Comparison of ENCODE assay signal across 18 cellular contexts in the genomic region with DNA sequence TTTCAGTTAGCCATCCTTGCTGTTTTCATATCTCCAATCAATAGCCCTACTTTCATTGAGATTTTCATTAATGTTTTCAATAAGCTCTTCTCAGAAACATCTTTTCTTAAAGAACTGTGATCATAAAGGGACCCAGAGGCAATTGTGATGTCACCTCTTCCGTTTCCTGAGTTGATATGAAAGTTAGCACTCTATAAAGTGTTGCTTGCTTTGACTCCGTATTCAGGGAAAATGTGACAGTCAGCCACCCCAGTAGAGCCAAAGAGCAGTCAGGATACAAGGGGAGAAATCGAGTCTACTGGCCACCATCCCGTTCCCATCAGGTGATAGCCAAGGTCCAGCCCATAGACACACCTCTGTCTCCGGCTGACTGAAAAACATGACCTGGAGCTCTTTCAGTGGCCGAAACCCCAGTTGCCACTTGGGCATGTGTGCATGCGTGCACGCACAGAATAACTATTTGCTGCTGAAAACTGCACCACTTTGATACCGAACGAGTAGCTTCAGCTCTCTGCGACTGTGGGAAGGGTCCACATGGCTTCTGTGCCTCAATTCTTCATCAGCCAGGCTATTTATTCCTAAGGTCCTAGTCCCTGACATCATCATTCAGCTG.
DNase-seq lines count a peak whose midpoint lies in the region; ATAC-seq and TF ChIP-seq lines count a peak whose summit lies in the region.
"Had no signal": no experiment of that assay in that cellular context is flagged by ENCODE, and none has a peak within 500 bp of the region (broad histone marks: within the 10 kb centered on the region; RNA-seq: fewer than 3 reads in every experiment).

No MANE protein-coding gene starts in this region.

- H3K4me3 Mint-ChIP-seq in CD4-positive, alpha-beta T cell = peak overlapping the region; percentile 5
- H3K4me3 Mint-ChIP-seq in activated CD8-positive, alpha-beta T cell treated with anti-CD3 and anti-CD28 coated beads, Interleukin-2, amount 10 ng/mL, durations not matched to agents 7 days and 5 days = no peak overlapping the region
- no peak overlapping the region for H3K4me3 Mint-ChIP-seq in naive B cell
- H3K4me3 Mint-ChIP-seq: brain, neural crest cell had no signal

- intact Hi-C loops in CD4-positive, alpha-beta T cell (cut with DNase I, micrococcal nuclease) = no loop called here

- H3K9me3 Mint-ChIP-seq in CD4-positive, alpha-beta T cell = no peaks in the 10 kb centered on the region
- no peaks in the 10 kb centered on the region for H3K9me3 Mint-ChIP-seq in activated CD8-positive, alpha-beta T cell treated with anti-CD3 and anti-CD28 coated beads, Interleukin-2, amount 10 ng/mL, durations not matched to agents 7 days and 5 days (ENCODE audit: insufficient read depth)
- H3K9me3 Mint-ChIP-seq in naive B cell = no peaks in the 10 kb centered on the region
- H3K9me3 Mint-ChIP-seq: neural crest cell had no signal

- POLR2A ChIA-PET in CD4-positive, alpha-beta T cell (lab: Charles Lee) = interaction anchor here (1.6 kb wide), 1 partner anchor 17 kb away, joined by 5 read pairs; no protein-coding TSS in a partner anchor
- POLR2A ChIA-PET in activated CD8-positive, alpha-beta T cell treated with anti-CD3 and anti-CD28 coated beads, Interleukin-2, amount 10 ng/mL, durations not matched to agents 7 days and 5 days (lab: Charles Lee) = no interaction called here
- POLR2A ChIA-PET in RWPE1 (lab: Yijun Ruan, JAX; ENCODE audit: low non-redundant PET) = interaction anchor here (0.5 kb wide), 1 partner anchor 64 kb away, joined by 5 read pairs; no protein-coding TSS in a partner anchor

- no peaks in the 10 kb centered on the region for H3K27me3 ChIP-seq in BLaER1
- H3K27me3 ChIP-seq in CD4-positive, alpha-beta T cell (ENCODE audit: control insufficient read depth, insufficient read depth, low read length) = no peaks in the 10 kb centered on the region
- H3K27me3 ChIP-seq: upper lobe of left lung had no signal

- no peak overlapping the region for H3K9ac ChIP-seq in BLaER1

- DNase-seq in CD4-positive, alpha-beta T cell = no peak
- no peak for DNase-seq in activated CD8-positive, alpha-beta T cell treated with anti-CD3 and anti-CD28 coated beads, Interleukin-2, amount 10 ng/mL, durations not matched to agents 7 days and 5 days
- DNase-seq in naive B cell (no peak), NCI-H1436 treated with DMSO at 0.1 percent for 48 hours (lab: John Stamatoyannopoulos, UW) (no peak), NCI-H226 (no peak), RWPE1 (ENCODE audit: low spot score) (no peak)
- DNase-seq: Calu3; KG1; NCI-H1930; PC-9; psoas muscle; SIG-M5; stimulated activated CD4-positive, alpha-beta T cell treated with anti-CD3 and anti-CD28 coated beads, Interleukin-1b, Interleukin-23, amount 100 ng/mL, for 48 hours; upper lobe of left lung had no signal

- H3K4me1 Mint-ChIP-seq in CD4-positive, alpha-beta T cell (ENCODE audit: low read depth) = peaks cover 76% of the 10 kb centered on the region
- H3K4me1 Mint-ChIP-seq in activated CD8-positive, alpha-beta T cell treated with anti-CD3 and anti-CD28 coated beads, Interleukin-2, amount 10 ng/mL, durations not matched to agents 7 days and 5 days (ENCODE audit: low read depth) = peaks cover 30% of the 10 kb centered on the region
- H3K4me1 Mint-ChIP-seq in naive B cell = peaks cover 4 to 12% (median 8%) of the 10 kb centered on the region in 3 donors

- CTCF ChIA-PET in CD4-positive, alpha-beta T cell (lab: Charles Lee) = no interaction called here
- CTCF ChIA-PET in activated CD8-positive, alpha-beta T cell treated with anti-CD3 and anti-CD28 coated beads, Interleukin-2, amount 10 ng/mL, durations not matched to agents 7 days and 5 days (lab: Charles Lee) = interaction anchor here (1.4 kb wide), 1 partner anchor 8 kb away, joined by 4 read pairs; no protein-coding TSS in a partner anchor
- CTCF ChIA-PET in RWPE1 (lab: Yijun Ruan, JAX) = interaction anchor here (0.6 to 0.9 kb wide), 2 partner anchors 25 to 956 kb away, joined by 3 read pairs; no protein-coding TSS in a partner anchor

- H3K4me2 ChIP-seq in BLaER1 = no peak overlapping the region
- H3K4me2 ChIP-seq: PC-9 had no signal

- H3K27me3 Mint-ChIP-seq in CD4-positive, alpha-beta T cell = no peaks in the 10 kb centered on the region
- no peaks in the 10 kb centered on the region for H3K27me3 Mint-ChIP-seq in activated CD8-positive, alpha-beta T cell treated with anti-CD3 and anti-CD28 coated beads, Interleukin-2, amount 10 ng/mL, durations not matched to agents 7 days and 5 days (ENCODE audit: low read depth)
- H3K27me3 Mint-ChIP-seq in naive B cell = no peaks in the 10 kb centered on the region
- H3K27me3 Mint-ChIP-seq: brain had no signal

- TF ChIP-seq CTCF in CD4-positive, alpha-beta T cell (IDR thresholded peaks at IDR 0.05) = no peak
- TF ChIP-seq CTCF in RWPE1 (conservative IDR thresholded peaks at IDR 0.05; ENCODE audit: low read depth) = no peak

- H3K9me3 ChIP-seq in BLaER1 = no peaks in the 10 kb centered on the region
- H3K9me3 ChIP-seq in CD4-positive, alpha-beta T cell (ENCODE audit: control insufficient read depth, low read length) = no peaks in the 10 kb centered on the region
- H3K9me3 ChIP-seq: psoas muscle, upper lobe of left lung had no signal

- H3K4me3 ChIP-seq in BLaER1 = no peak overlapping the region
- H3K4me3 ChIP-seq: PC-9, psoas muscle, upper lobe of left lung had no signal

- peaks cover 100% of the 10 kb centered on the region for H3K36me3 Mint-ChIP-seq in CD4-positive, alpha-beta T cell (ENCODE audit: low read depth)
- peaks cover 95% of the 10 kb centered on the region for H3K36me3 Mint-ChIP-seq in activated CD8-positive, alpha-beta T cell treated with anti-CD3 and anti-CD28 coated beads, Interleukin-2, amount 10 ng/mL, durations not matched to agents 7 days and 5 days (ENCODE audit: low read depth)
- H3K36me3 Mint-ChIP-seq in naive B cell = peaks cover 24 to 46% of the 10 kb centered on the region in 2 donors

- H4K20me1 ChIP-seq in BLaER1 = peaks cover 28% of the 10 kb centered on the region

- H3K27ac Mint-ChIP-seq in CD4-positive, alpha-beta T cell = peak overlapping the region; percentile 70
- H3K27ac Mint-ChIP-seq in activated CD8-positive, alpha-beta T cell treated with anti-CD3 and anti-CD28 coated beads, Interleukin-2, amount 10 ng/mL, durations not matched to agents 7 days and 5 days = peak overlapping the region; percentile 78
- H3K27ac Mint-ChIP-seq in naive B cell = peak overlapping the region in 4 of 6 donors; percentile 38 to 67 (median 54)

- peak; percentile 59 for ATAC-seq in CD4-positive, alpha-beta T cell (ENCODE audit: poor library complexity)
- ATAC-seq in activated CD8-positive, alpha-beta T cell treated with anti-CD3 and anti-CD28 coated beads, Interleukin-2, amount 10 ng/mL, durations not matched to agents 7 days and 5 days = peak; percentile 28
- ATAC-seq in naive B cell (ENCODE audit: low read depth in 2 of 2) = no peak
- ATAC-seq: HCT116, psoas muscle had no signal

- peaks cover 99% of the 10 kb centered on the region for H3K36me3 ChIP-seq in BLaER1

- peaks cover 23% of the 10 kb centered on the region for H3K4me1 ChIP-seq in BLaER1
- H3K4me1 ChIP-seq: psoas muscle, upper lobe of left lung had no signal

- 0 out of 2 replicates have a peak overlapping the region, but pooled peaks have one; percentile 2 for H3K27ac ChIP-seq in BLaER1
- H3K27ac ChIP-seq in CD4-positive, alpha-beta T cell (ENCODE audit: low read depth, low read length) = no peak overlapping the region
- no peak overlapping the region for H3K27ac ChIP-seq in RWPE1
- H3K27ac ChIP-seq: PC-9, psoas muscle, upper lobe of left lung had no signal

Comparison
In these comparisons a context has a peak if more than half of its experiments do, and no peak if none do; other contexts are left out.
1. ATAC-seq: peak in CD4-positive, alpha-beta T cell (single experiment) and activated CD8-positive, alpha-beta T cell treated with anti-CD3 and anti-CD28 coated beads, Interleukin-2, amount 10 ng/mL, durations not matched to agents 7 days and 5 days (single experiment); none in naive B cell (0 of 2).
2. Peak in every context shown above with its lines, with median percentiles within 50 percentile points of each other: H3K27ac Mint-ChIP-seq.